19 cellular contexts compared by ENCODE assay signal in the genomic region with DNA sequence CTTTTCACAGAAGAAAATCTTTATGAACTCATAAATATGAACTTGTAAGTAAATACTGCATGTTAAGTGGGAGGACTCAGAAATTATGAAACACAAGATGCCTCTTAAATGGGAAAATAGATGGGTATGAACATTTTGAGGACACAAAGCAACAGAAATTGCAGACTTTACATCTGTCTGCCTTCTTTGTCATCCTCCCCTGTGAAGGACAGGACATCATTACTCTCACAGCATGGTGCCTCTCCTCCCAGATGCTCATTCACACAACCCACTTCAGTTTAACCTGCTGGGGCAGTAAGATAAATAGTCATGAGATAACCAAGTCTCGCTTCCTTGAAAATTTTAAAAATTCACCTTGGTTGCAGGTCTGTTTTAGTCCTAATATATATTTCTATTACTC.
DNase-seq lines count a peak whose midpoint lies in the region; ATAC-seq and TF ChIP-seq lines count a peak whose summit lies in the region.
"Had no signal": no experiment of that assay in that cellular context is flagged by ENCODE, and none has a peak within 500 bp of the region (broad histone marks: within the 10 kb centered on the region; RNA-seq: fewer than 3 reads in every experiment).

No MANE protein-coding gene starts in this region.

- peaks cover 0 to 5% of the 10 kb centered on the region in 2 experiments for H3K36me3 ChIP-seq in SK-N-SH (replicated peaks in 1 of 2; ENCODE audit: control insufficient read depth in 1 of 2, insufficient read depth in 2 of 2, low read length in 1 of 2)
- H3K36me3 ChIP-seq: heart left ventricle, pancreas, stomach had no signal

- no peaks in the 10 kb centered on the region for H3F3A ChIP-seq in SK-N-SH (replicated peaks; ENCODE audit: insufficient read depth)

- CTCF ChIA-PET in SK-N-SH (lab: Yijun Ruan, JAX) = interaction anchor here (0.9 to 1.2 kb wide), 2 partner anchors 9 to 119 kb away, joined by 3 read pairs; no protein-coding TSS in a partner anchor

- 95% methylated on average over 1 of the region's 1 CpG for WGBS in SK-N-SH (ENCODE audit: low lambda C conversion rate)

- no peak overlapping the region for H3K4me3 ChIP-seq in SK-N-SH (ENCODE audit: low read depth in 2 of 2, low read length in 1 of 2)
- H3K4me3 ChIP-seq: heart left ventricle, pancreas, smooth muscle cell, stomach had no signal

- no peak overlapping the region for H3K9ac ChIP-seq in SK-N-SH

- no peaks in the 10 kb centered on the region for H3K9me2 ChIP-seq in SK-N-SH

- H3K9me3 ChIP-seq in SK-N-SH = no peaks in the 10 kb centered on the region
- H3K9me3 ChIP-seq: heart left ventricle, pancreas, stomach had no signal

- H2AFZ ChIP-seq in SK-N-SH (ENCODE audit: low read depth) = no peak overlapping the region

- no peak for TF ChIP-seq RAD21 in SK-N-SH (IDR thresholded peaks at IDR 0.05; ENCODE audit: low read length)

- H3K79me2 ChIP-seq in SK-N-SH (ENCODE audit: insufficient read depth) = peaks cover 91% of the 10 kb centered on the region

- DNase-seq in SK-N-SH (no peak), NCI-H524 treated with DMSO at 0.1 percent for 48 hours (lab: John Stamatoyannopoulos, UW) (peak; percentile 40), iPS DF 4.7 (ENCODE audit: extremely low read depth, low spot score) (peak; percentile 66), UCSD-AML1 (lab: John Stamatoyannopoulos, UW; ENCODE audit: unreplicated experiment) (no peak), GM10266 (ENCODE audit: extremely low spot score) (no peak)
- DNase-seq in activated CD4-positive, alpha-beta T cell treated with anti-CD3 and anti-CD28 coated beads, Interleukin-2, amount 50 U/mL, for 1 hour = no peak
- DNase-seq: ACHN; anterior cingulate cortex; CD4-positive, alpha-beta memory T cell; erythroblast; heart left ventricle; left cardiac atrium; pancreas; stomach; SW 1271 had no signal

- no peaks in the 10 kb centered on the region for H3K27me3 ChIP-seq in SK-N-SH (ENCODE audit: insufficient read depth)
- H3K27me3 ChIP-seq: heart left ventricle, pancreas, stomach had no signal

- H4K20me1 ChIP-seq in SK-N-SH (ENCODE audit: insufficient read depth) = peaks cover 12% of the 10 kb centered on the region; the same call in 1 of the 2 replicates

- peak overlapping the region; percentile 33 to 82; a peak in 3 of 4 replicates for H3K27ac ChIP-seq in SK-N-SH (ENCODE audit: low read depth in 2 of 2, low read length in 1 of 2)
- H3K27ac ChIP-seq: pancreas, VCaP had no signal

- peaks cover 0 to 4% of the 10 kb centered on the region in 2 experiments; a peak in 2 of 4 replicates for H3K4me1 ChIP-seq in SK-N-SH (ENCODE audit: control insufficient read depth in 1 of 2, insufficient read depth in 2 of 2, low read depth in 1 of 2, low read length in 1 of 2)

- TF ChIP-seq CTCF in SK-N-SH (IDR thresholded peaks at IDR 0.05) = no peak
- no peak for TF ChIP-seq CTCF in GM10266 (IDR thresholded peaks at IDR 0.05; ENCODE audit: control insufficient read depth, insufficient read depth, low read depth, missing control alignments)

- H3K4me2 ChIP-seq in SK-N-SH = no peak overlapping the region
- H3K4me2 ChIP-seq: smooth muscle cell had no signal

- POLR2A ChIA-PET in SK-N-SH (lab: Yijun Ruan, JAX) = no interaction called here

- TF ChIP-seq EP300 in SK-N-SH (IDR thresholded peaks at IDR 0.05; ENCODE audit: borderline replicate concordance in 1 of 2, low read depth in 1 of 2, low read length in 1 of 2) = no peak

- ATAC-seq in SK-N-SH treated with all-trans-retinoic acid at 6 μM for 48 hours = no peak; the same call in 2 of the 3 replicates
- ATAC-seq in GM21360 (IDR thresholded peaks at IDR 0.05; ENCODE audit: unreplicated experiment) = no peak
- ATAC-seq: heart left ventricle, left cardiac atrium, pancreas had no signal

TF ChIP-seq in SK-N-SH, 30 proteins besides CTCF, POLR2A, EP300 and RAD21:
- TF ChIP-seq FOXJ3 (CRISPR knock-in tag; IDR thresholded peaks at IDR 0.05) = no peak
- TF ChIP-seq, protein P1, sequence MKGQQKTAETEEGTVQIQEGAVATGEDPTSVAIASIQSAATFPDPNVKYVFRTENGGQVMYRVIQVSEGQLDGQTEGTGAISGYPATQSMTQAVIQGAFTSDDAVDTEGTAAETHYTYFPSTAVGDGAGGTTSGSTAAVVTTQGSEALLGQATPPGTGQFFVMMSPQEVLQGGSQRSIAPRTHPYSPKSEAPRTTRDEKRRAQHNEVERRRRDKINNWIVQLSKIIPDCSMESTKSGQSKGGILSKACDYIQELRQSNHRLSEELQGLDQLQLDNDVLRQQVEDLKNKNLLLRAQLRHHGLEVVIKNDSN (IDR thresholded peaks at IDR 0.05; ENCODE audit: borderline replicate concordance, low read depth) = no peak
- TF ChIP-seq, protein P2, sequence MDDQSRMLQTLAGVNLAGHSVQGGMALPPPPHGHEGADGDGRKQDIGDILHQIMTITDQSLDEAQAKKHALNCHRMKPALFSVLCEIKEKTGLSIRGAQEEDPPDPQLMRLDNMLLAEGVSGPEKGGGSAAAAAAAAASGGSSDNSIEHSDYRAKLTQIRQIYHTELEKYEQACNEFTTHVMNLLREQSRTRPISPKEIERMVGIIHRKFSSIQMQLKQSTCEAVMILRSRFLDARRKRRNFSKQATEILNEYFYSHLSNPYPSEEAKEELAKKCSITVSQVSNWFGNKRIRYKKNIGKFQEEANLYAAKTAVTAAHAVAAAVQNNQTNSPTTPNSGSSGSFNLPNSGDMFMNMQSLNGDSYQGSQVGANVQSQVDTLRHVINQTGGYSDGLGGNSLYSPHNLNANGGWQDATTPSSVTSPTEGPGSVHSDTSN (IDR thresholded peaks at IDR 0.05) = no peak
- TF ChIP-seq FOSL2 (IDR thresholded peaks at IDR 0.05; ENCODE audit: borderline replicate concordance, low read depth) = no peak
- TF ChIP-seq, protein P3, sequence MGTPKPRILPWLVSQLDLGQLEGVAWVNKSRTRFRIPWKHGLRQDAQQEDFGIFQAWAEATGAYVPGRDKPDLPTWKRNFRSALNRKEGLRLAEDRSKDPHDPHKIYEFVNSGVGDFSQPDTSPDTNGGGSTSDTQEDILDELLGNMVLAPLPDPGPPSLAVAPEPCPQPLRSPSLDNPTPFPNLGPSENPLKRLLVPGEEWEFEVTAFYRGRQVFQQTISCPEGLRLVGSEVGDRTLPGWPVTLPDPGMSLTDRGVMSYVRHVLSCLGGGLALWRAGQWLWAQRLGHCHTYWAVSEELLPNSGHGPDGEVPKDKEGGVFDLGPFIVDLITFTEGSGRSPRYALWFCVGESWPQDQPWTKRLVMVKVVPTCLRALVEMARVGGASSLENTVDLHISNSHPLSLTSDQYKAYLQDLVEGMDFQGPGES (IDR thresholded peaks at IDR 0.05; ENCODE audit: low read depth, low read length) = no peak
- TF ChIP-seq JUND (IDR thresholded peaks at IDR 0.05) = no peak
- no peak for TF ChIP-seq TAF1 (IDR thresholded peaks at IDR 0.05; ENCODE audit: borderline replicate concordance, low read depth, low read length)

TF ChIP-seq in SK-N-SH treated with all-trans-retinoic acid at 6 μM for 48 hours, 23 proteins besides CTCF, POLR2A, EP300 and RAD21:
- TF ChIP-seq GLIS3 (CRISPR knock-in tag; IDR thresholded peaks at IDR 0.05) (no peak), ZFP3 (CRISPR knock-in tag; IDR thresholded peaks at IDR 0.05) (no peak), ESRRG (CRISPR knock-in tag; IDR thresholded peaks at IDR 0.05) (no peak)
- TF ChIP-seq, protein P4, sequence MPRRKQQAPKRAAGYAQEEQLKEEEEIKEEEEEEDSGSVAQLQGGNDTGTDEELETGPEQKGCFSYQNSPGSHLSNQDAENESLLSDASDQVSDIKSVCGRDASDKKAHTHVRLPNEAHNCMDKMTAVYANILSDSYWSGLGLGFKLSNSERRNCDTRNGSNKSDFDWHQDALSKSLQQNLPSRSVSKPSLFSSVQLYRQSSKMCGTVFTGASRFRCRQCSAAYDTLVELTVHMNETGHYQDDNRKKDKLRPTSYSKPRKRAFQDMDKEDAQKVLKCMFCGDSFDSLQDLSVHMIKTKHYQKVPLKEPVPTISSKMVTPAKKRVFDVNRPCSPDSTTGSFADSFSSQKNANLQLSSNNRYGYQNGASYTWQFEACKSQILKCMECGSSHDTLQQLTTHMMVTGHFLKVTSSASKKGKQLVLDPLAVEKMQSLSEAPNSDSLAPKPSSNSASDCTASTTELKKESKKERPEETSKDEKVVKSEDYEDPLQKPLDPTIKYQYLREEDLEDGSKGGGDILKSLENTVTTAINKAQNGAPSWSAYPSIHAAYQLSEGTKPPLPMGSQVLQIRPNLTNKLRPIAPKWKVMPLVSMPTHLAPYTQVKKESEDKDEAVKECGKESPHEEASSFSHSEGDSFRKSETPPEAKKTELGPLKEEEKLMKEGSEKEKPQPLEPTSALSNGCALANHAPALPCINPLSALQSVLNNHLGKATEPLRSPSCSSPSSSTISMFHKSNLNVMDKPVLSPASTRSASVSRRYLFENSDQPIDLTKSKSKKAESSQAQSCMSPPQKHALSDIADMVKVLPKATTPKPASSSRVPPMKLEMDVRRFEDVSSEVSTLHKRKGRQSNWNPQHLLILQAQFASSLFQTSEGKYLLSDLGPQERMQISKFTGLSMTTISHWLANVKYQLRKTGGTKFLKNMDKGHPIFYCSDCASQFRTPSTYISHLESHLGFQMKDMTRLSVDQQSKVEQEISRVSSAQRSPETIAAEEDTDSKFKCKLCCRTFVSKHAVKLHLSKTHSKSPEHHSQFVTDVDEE (CRISPR knock-in tag; IDR thresholded peaks at IDR 0.05) = no peak

Comparison
In these comparisons a context has a peak if more than half of its experiments do, and no peak if none do; other contexts are left out.
1. DNase-seq: peak in NCI-H524 treated with DMSO at 0.1 percent for 48 hours (single experiment) and iPS DF 4.7 (single experiment); none in SK-N-SH (single experiment), UCSD-AML1 (single experiment), activated CD4-positive, alpha-beta T cell treated with anti-CD3 and anti-CD28 coated beads, Interleukin-2, amount 50 U/mL, for 1 hour (single experiment) and GM10266 (single experiment).